In genomic region chr12:12890815-12891645, GRCh38 we compare ENCODE assay signal across 8 cellular contexts. TPM values are rescaled to one million over a fixed set of nuclear protein-coding genes. Genes with fewer than 3 reads are reported as not detected.
DNase-seq lines count a peak whose midpoint lies in the region; ATAC-seq, FAIRE-seq and TF ChIP-seq lines count a peak whose summit lies in the region.

TSS of gene GPRC5A (plus strand) at chr12:12891562. CDS start at chr12:12908250, 16,688 bp downstream.

- TF ChIP-seq POLR2A in GM12892 (IDR thresholded peaks at IDR 0.05; ENCODE audit: low read depth, low read length): no peak

- FAIRE-seq in GM12892 (lab: Jason Lieb, UNC): no peak

- in situ Hi-C loops in astrocyte of the cerebellum (cut with HindIII; ENCODE audit: low sequenced_read_pairs): no loop called here

- TF ChIP-seq CTCF in astrocyte of the cerebellum (IDR thresholded peaks at IDR 0.05; ENCODE audit: low read depth, low read length, missing control alignments): peak; percentile 37

- H3K4me3 ChIP-seq in astrocyte of the cerebellum (ENCODE audit: low read depth, low read length): peak within 1 kb of the TSS; percentile 53

- DNase-seq in COR-L47 (lab: John Stamatoyannopoulos, UW): peak; percentile 34
- DNase-seq in RPMI8226: peak; percentile 62
- peak; percentile 87 for DNase-seq in astrocyte of the cerebellum (ENCODE audit: low read depth)
- peak; percentile 84 for DNase-seq in left ventricle myocardium superior
- peak; percentile 96 for DNase-seq in posterior vena cava (ENCODE audit: low spot score)
- DNase-seq in GM12892 (ENCODE audit: insufficient read length): no peak
- no peak for DNase-seq in occipital lobe (lab: John Stamatoyannopoulos, UW)

- intact Hi-C loops in left ventricle myocardium superior (cut with micrococcal nuclease) (no loop called here), posterior vena cava (cut with DNase I) (no loop called here)

- peak; percentile 65 for ATAC-seq in HG02610 (IDR thresholded peaks at IDR 0.05; ENCODE audit: unreplicated experiment)
- peak; percentile 95 for ATAC-seq in left ventricle myocardium superior

RNA-seq across cellular contexts. Expression of gene GPRC5A, which starts in this region (rescaled TPM):
- total RNA-seq in left ventricle myocardium superior: 1.9 TPM
- total RNA-seq in posterior vena cava: 10 to 100 TPM; 16.2 to 23.4 TPM
- not detected for polyA plus RNA-seq in GM12892 (2012; ENCODE audit: missing spikeins)
- total RNA-seq in occipital lobe: 0.31 TPM

Comparison
In these comparisons a context has a peak if more than half of its experiments do, and no peak if none do; other contexts are left out.
1. DNase-seq: peak in COR-L47 (single experiment), RPMI8226 (single experiment), astrocyte of the cerebellum (single experiment), left ventricle myocardium superior (single experiment) and posterior vena cava (single experiment); none in GM12892 (single experiment) and occipital lobe (single experiment).